36 cellular contexts compared by ENCODE assay signal in the genomic region with DNA sequence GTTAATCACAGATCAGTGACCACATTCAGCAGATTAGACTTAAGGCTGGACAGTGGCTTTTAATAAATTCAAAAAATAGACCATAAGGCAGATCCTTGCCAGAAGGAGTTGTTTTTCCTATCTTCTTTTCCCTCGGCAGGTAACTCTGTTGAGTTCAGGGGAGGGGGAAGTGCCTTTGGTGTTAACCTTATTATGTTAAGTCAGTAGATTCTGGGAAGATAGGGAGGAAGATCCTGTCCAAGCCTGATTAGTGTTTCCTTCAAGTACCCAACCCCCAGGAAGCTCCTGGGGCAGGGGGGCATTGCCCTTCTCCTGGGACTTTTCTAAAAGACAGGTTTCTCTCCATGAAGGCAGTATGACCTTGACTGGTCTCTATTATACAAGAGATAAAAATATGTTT.
"Had no signal": no experiment of that assay in that cellular context is flagged by ENCODE, and none has a peak within 500 bp of the region (broad histone marks: within the 10 kb centered on the region; RNA-seq: fewer than 3 reads in every experiment).

No MANE protein-coding gene starts in this region.

- H3K36me3 Mint-ChIP-seq: activated CD8-positive, alpha-beta memory T cell treated with anti-CD3 and anti-CD28 coated beads, Interleukin-2, amount 10 ng/mL, durations not matched to agents 7 days and 5 days; activated naive CD4-positive, alpha-beta T cell treated with anti-CD3 and anti-CD28 coated beads, Interleukin-2, amount 10 ng/mL, durations not matched to agents 7 days and 5 days; activated naive CD4-positive, alpha-beta T cell treated with anti-CD3 and anti-CD28 coated beads, Interleukin-2, amount 50 U/mL, for 24 hours; activated naive CD8-positive, alpha-beta T cell; activated naive CD8-positive, alpha-beta T cell treated with anti-CD3 and anti-CD28 coated beads, Interleukin-2, amount 10 ng/mL, durations not matched to agents 7 days and 5 days; WTC11 had no signal

- H3K9me3 Mint-ChIP-seq: activated CD4-positive, alpha-beta memory T cell treated with anti-CD3 and anti-CD28 coated beads, Interleukin-2, amount 10 ng/mL, durations not matched to agents 7 days and 5 days; activated CD4-positive, alpha-beta T cell treated with anti-CD3 and anti-CD28 coated beads, Interleukin-2, amount 10 ng/mL, durations not matched to agents 7 days and 5 days; activated naive CD4-positive, alpha-beta T cell treated with anti-CD3 and anti-CD28 coated beads, Interleukin-2, amount 10 ng/mL, durations not matched to agents 7 days and 5 days; activated naive CD4-positive, alpha-beta T cell treated with anti-CD3 and anti-CD28 coated beads, Interleukin-2, amount 50 U/mL, for 24 hours; activated naive CD8-positive, alpha-beta T cell treated with anti-CD3 and anti-CD28 coated beads, Interleukin-2, amount 10 ng/mL, durations not matched to agents 7 days and 5 days; activated naive CD8-positive, alpha-beta T cell treated with anti-CD3 and anti-CD28 coated beads, Interleukin-2, amount 50 U/mL, for 24 hours; activated T-cell treated with anti-CD3 and anti-CD28 coated beads, Interleukin-2, amount 50 U/mL, for 24 hours; activated T-helper 2 cell treated with anti-CD3 and anti-CD28 coated beads, Interferon-gamma antibody, Interleukin-2, Interleukin-4, amounts not matched to agents 10 μg/mL and 5 μg/mL and 100 μg/mL, durations not matched to agents 14 hours and 24 hours and 36 hours; T-helper 1 cell treated with Interleukin-12 subunit alpha and Interleukin-12 subunit beta and Interleukin-4 antibody, amounts not matched to agents 30 μg/mL and 1 μg/mL, for 36 hours; T-helper 2 cell treated with Interferon-gamma antibody and Interleukin-4, amounts not matched to agents 5 μg/mL and 100 μg/mL, for 36 hours; WTC11 had no signal

- H3K4me3 Mint-ChIP-seq: activated CD4-positive, alpha-beta memory T cell treated with anti-CD3 and anti-CD28 coated beads, Interleukin-2, amount 10 ng/mL, durations not matched to agents 7 days and 5 days; activated CD4-positive, alpha-beta T cell treated with anti-CD3 and anti-CD28 coated beads for 36 hours; activated CD4-positive, alpha-beta T cell treated with anti-CD3 and anti-CD28 coated beads, Interleukin-2, amount 10 ng/mL, durations not matched to agents 7 days and 5 days; activated CD8-positive, alpha-beta memory T cell treated with anti-CD3 and anti-CD28 coated beads, Interleukin-2, amount 10 ng/mL, durations not matched to agents 7 days and 5 days; activated CD8-positive, alpha-beta T cell treated with anti-CD3 and anti-CD28 coated beads, Interleukin-2, amount 10 ng/mL, durations not matched to agents 7 days and 5 days; activated naive CD4-positive, alpha-beta T cell treated with anti-CD3 and anti-CD28 coated beads, Interleukin-2, amount 10 ng/mL, durations not matched to agents 7 days and 5 days; activated naive CD4-positive, alpha-beta T cell treated with anti-CD3 and anti-CD28 coated beads, Interleukin-2, amount 50 U/mL, for 24 hours; activated naive CD8-positive, alpha-beta T cell; activated naive CD8-positive, alpha-beta T cell treated with anti-CD3 and anti-CD28 coated beads, Interleukin-2, amount 10 ng/mL, durations not matched to agents 7 days and 5 days; activated naive CD8-positive, alpha-beta T cell treated with anti-CD3 and anti-CD28 coated beads, Interleukin-2, amount 50 U/mL, for 24 hours; activated T-cell treated with anti-CD3 and anti-CD28 coated beads, Interleukin-2, amount 50 U/mL, for 24 hours; T-helper 1 cell treated with Interleukin-12 subunit alpha and Interleukin-12 subunit beta and Interleukin-4 antibody, amounts not matched to agents 30 μg/mL and 1 μg/mL, for 36 hours; T-helper 2 cell treated with Interferon-gamma antibody and Interleukin-4, amounts not matched to agents 5 μg/mL and 100 μg/mL, for 36 hours; WTC11 had no signal

- H3K9me3 ChIP-seq: ascending aorta, breast epithelium had no signal

- DNase-seq: activated CD4-positive, alpha-beta memory T cell treated with anti-CD3 and anti-CD28 coated beads, Interleukin-2, amount 10 ng/mL, durations not matched to agents 7 days and 5 days; activated CD4-positive, alpha-beta T cell treated with anti-CD3 and anti-CD28 coated beads for 1 hour; activated CD4-positive, alpha-beta T cell treated with anti-CD3 and anti-CD28 coated beads for 36 hours; activated CD4-positive, alpha-beta T cell treated with anti-CD3 and anti-CD28 coated beads for 48 hours; activated CD4-positive, alpha-beta T cell treated with anti-CD3 and anti-CD28 coated beads, Interleukin-2, amount 10 ng/mL, durations not matched to agents 7 days and 5 days; activated CD4-positive, alpha-beta T cell treated with anti-CD3 and anti-CD28 coated beads, Interleukin-2, amount 50 U/mL, for 48 hours; activated CD4-positive, CD25-positive, alpha-beta regulatory T cell; activated CD8-positive, alpha-beta memory T cell treated with anti-CD3 and anti-CD28 coated beads for 24 hours; activated CD8-positive, alpha-beta memory T cell treated with anti-CD3 and anti-CD28 coated beads, Interleukin-2, amount 10 ng/mL, durations not matched to agents 7 days and 5 days; activated CD8-positive, alpha-beta memory T cell treated with anti-CD3 and anti-CD28 coated beads, Interleukin-2, amount 50 U/mL, for 48 hours; activated CD8-positive, alpha-beta T cell treated with anti-CD3 and anti-CD28 coated beads, Interleukin-2, amount 10 ng/mL, durations not matched to agents 7 days and 5 days; activated effector memory CD4-positive, alpha-beta T cell treated with Interleukin-2 at 50 U/mL for 16 hours; activated gamma-delta T cell; activated naive CD4-positive, alpha-beta T cell treated with anti-CD3 and anti-CD28 coated beads, Interleukin-2, amount 10 ng/mL, durations not matched to agents 7 days and 5 days; activated naive CD4-positive, alpha-beta T cell treated with Interleukin-2 at 50 U/mL for 16 hours; activated naive CD8-positive, alpha-beta T cell treated with anti-CD3 and anti-CD28 coated beads, Interleukin-2, amount 10 ng/mL, durations not matched to agents 7 days and 5 days; activated naive CD8-positive, alpha-beta T cell treated with anti-CD3 and anti-CD28 coated beads, Interleukin-2, amount 50 U/mL, for 24 hours; activated T-cell treated with anti-CD3 and anti-CD28 coated beads, Interleukin-2, amount 50 U/mL, for 24 hours; activated T-cell treated with anti-CD3 and anti-CD28 coated beads, Interleukin-2, amount 50 U/mL, for 48 hours; amygdala; anterior cingulate cortex; brain microvascular endothelial cell; central memory CD4-positive, alpha-beta T cell; T-helper 1 cell; T-helper 2 cell; T-helper 9 cell had no signal

- H3K27ac Mint-ChIP-seq: activated CD4-positive, alpha-beta memory T cell treated with anti-CD3 and anti-CD28 coated beads, Interleukin-2, amount 10 ng/mL, durations not matched to agents 7 days and 5 days; activated CD4-positive, alpha-beta T cell treated with anti-CD3 and anti-CD28 coated beads for 36 hours; activated CD4-positive, alpha-beta T cell treated with anti-CD3 and anti-CD28 coated beads, Interleukin-2, amount 10 ng/mL, durations not matched to agents 7 days and 5 days; activated CD8-positive, alpha-beta memory T cell treated with anti-CD3 and anti-CD28 coated beads, Interleukin-2, amount 10 ng/mL, durations not matched to agents 7 days and 5 days; activated CD8-positive, alpha-beta T cell treated with anti-CD3 and anti-CD28 coated beads, Interleukin-2, amount 10 ng/mL, durations not matched to agents 7 days and 5 days; activated naive CD4-positive, alpha-beta T cell treated with anti-CD3 and anti-CD28 coated beads, Interleukin-2, amount 10 ng/mL, durations not matched to agents 7 days and 5 days; activated naive CD4-positive, alpha-beta T cell treated with anti-CD3 and anti-CD28 coated beads, Interleukin-2, amount 50 U/mL, for 24 hours; activated naive CD8-positive, alpha-beta T cell; activated naive CD8-positive, alpha-beta T cell treated with anti-CD3 and anti-CD28 coated beads, Interleukin-2, amount 10 ng/mL, durations not matched to agents 7 days and 5 days; activated naive CD8-positive, alpha-beta T cell treated with anti-CD3 and anti-CD28 coated beads, Interleukin-2, amount 50 U/mL, for 24 hours; activated T-cell treated with anti-CD3 and anti-CD28 coated beads, Interleukin-2, amount 50 U/mL, for 24 hours; activated T-helper 2 cell treated with anti-CD3 and anti-CD28 coated beads, Interferon-gamma antibody, Interleukin-2, Interleukin-4, amounts not matched to agents 10 μg/mL and 5 μg/mL and 100 μg/mL, durations not matched to agents 14 hours and 24 hours and 36 hours; T-helper 1 cell treated with Interleukin-12 subunit alpha and Interleukin-12 subunit beta and Interleukin-4 antibody, amounts not matched to agents 30 μg/mL and 1 μg/mL, for 36 hours; T-helper 2 cell treated with Interferon-gamma antibody and Interleukin-4, amounts not matched to agents 5 μg/mL and 100 μg/mL, for 36 hours; WTC11 had no signal

- H3K36me3 ChIP-seq: ascending aorta, brain microvascular endothelial cell, breast epithelium had no signal

- H3K4me3 ChIP-seq: ascending aorta, breast epithelium had no signal

- H3K27ac ChIP-seq: ascending aorta, brain microvascular endothelial cell, breast epithelium, VCaP had no signal

- H3K4me1 ChIP-seq: ascending aorta, breast epithelium had no signal

- H3K4me1 Mint-ChIP-seq: activated CD4-positive, alpha-beta memory T cell treated with anti-CD3 and anti-CD28 coated beads, Interleukin-2, amount 10 ng/mL, durations not matched to agents 7 days and 5 days; activated CD4-positive, alpha-beta T cell treated with anti-CD3 and anti-CD28 coated beads for 36 hours; activated CD4-positive, alpha-beta T cell treated with anti-CD3 and anti-CD28 coated beads, Interleukin-2, amount 10 ng/mL, durations not matched to agents 7 days and 5 days; activated CD8-positive, alpha-beta memory T cell treated with anti-CD3 and anti-CD28 coated beads, Interleukin-2, amount 10 ng/mL, durations not matched to agents 7 days and 5 days; activated naive CD4-positive, alpha-beta T cell treated with anti-CD3 and anti-CD28 coated beads, Interleukin-2, amount 10 ng/mL, durations not matched to agents 7 days and 5 days; activated naive CD4-positive, alpha-beta T cell treated with anti-CD3 and anti-CD28 coated beads, Interleukin-2, amount 50 U/mL, for 24 hours; activated naive CD8-positive, alpha-beta T cell treated with anti-CD3 and anti-CD28 coated beads, Interleukin-2, amount 10 ng/mL, durations not matched to agents 7 days and 5 days; activated naive CD8-positive, alpha-beta T cell treated with anti-CD3 and anti-CD28 coated beads, Interleukin-2, amount 50 U/mL, for 24 hours had no signal

- H3K27me3 ChIP-seq: ascending aorta, brain microvascular endothelial cell had no signal

- H3K27me3 Mint-ChIP-seq: activated CD4-positive, alpha-beta memory T cell treated with anti-CD3 and anti-CD28 coated beads, Interleukin-2, amount 10 ng/mL, durations not matched to agents 7 days and 5 days; activated CD8-positive, alpha-beta memory T cell treated with anti-CD3 and anti-CD28 coated beads, Interleukin-2, amount 10 ng/mL, durations not matched to agents 7 days and 5 days; activated naive CD4-positive, alpha-beta T cell treated with anti-CD3 and anti-CD28 coated beads, Interleukin-2, amount 10 ng/mL, durations not matched to agents 7 days and 5 days; activated naive CD8-positive, alpha-beta T cell treated with anti-CD3 and anti-CD28 coated beads, Interleukin-2, amount 10 ng/mL, durations not matched to agents 7 days and 5 days had no signal

- ATAC-seq: activated CD4-positive, alpha-beta T cell treated with anti-CD3 and anti-CD28 coated beads for 36 hours; activated CD4-positive, CD25-positive, alpha-beta regulatory T cell treated with anti-CD3 and anti-CD28 coated beads, Interleukin-2, amount 50 U/mL, for 24 hours; activated CD8-positive, alpha-beta memory T cell treated with anti-CD3 and anti-CD28 coated beads, Interleukin-2, amount 10 ng/mL, durations not matched to agents 7 days and 5 days; activated CD8-positive, alpha-beta T cell treated with anti-CD3 and anti-CD28 coated beads, Interleukin-2, amount 10 ng/mL, durations not matched to agents 7 days and 5 days; activated naive CD8-positive, alpha-beta T cell treated with anti-CD3 and anti-CD28 coated beads, Interleukin-2, amount 50 U/mL, for 24 hours had no signal
